ENCODE assay signal across 29 cellular contexts in the genomic region with DNA sequence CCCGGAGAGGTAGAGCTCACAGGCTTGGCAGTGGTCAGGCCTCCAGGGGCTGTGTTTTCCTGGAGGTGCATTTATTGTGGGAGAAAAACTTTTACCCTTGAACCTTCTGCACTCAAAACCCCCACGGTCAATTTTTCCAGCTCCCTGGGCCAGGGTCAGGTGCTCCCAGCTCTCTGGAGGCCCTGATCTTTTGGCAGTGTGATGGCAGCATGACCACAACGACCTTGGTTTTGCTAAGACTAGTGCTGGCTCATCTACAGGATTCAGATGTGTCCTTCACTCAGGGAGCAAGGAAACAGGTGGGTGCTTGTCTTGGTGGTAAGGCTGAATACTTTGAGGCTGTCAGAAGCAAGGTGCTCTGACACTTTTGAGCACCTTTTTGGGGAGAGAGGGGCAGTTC.
"Had no signal": no experiment of that assay in that cellular context is flagged by ENCODE, and none has a peak within 500 bp of the region (broad histone marks: within the 10 kb centered on the region; RNA-seq: fewer than 3 reads in every experiment).

No MANE protein-coding gene starts in this region.

- H3K27ac ChIP-seq: brain microvascular endothelial cell, cardiac muscle cell, SJSA1 had no signal

- H3K4me3 Mint-ChIP-seq: activated CD8-positive, alpha-beta memory T cell treated with anti-CD3 and anti-CD28 coated beads, Interleukin-2, amount 10 ng/mL, durations not matched to agents 7 days and 5 days; activated naive CD4-positive, alpha-beta T cell treated with anti-CD3 and anti-CD28 coated beads for 36 hours; activated naive CD8-positive, alpha-beta T cell; activated T-helper 17 cell treated with anti-CD3 and anti-CD28 coated beads, Interleukin-2, amount 50 U/mL, for 72 hours; T-helper 2 cell treated with Interferon-gamma antibody and Interleukin-4, amounts not matched to agents 5 μg/mL and 100 μg/mL, for 36 hours had no signal

- H3K27me3 Mint-ChIP-seq: activated CD8-positive, alpha-beta memory T cell treated with anti-CD3 and anti-CD28 coated beads, Interleukin-2, amount 10 ng/mL, durations not matched to agents 7 days and 5 days; activated naive CD8-positive, alpha-beta T cell; activated T-helper 17 cell treated with anti-CD3 and anti-CD28 coated beads, Interleukin-2, amount 50 U/mL, for 72 hours; IgD-negative memory B cell had no signal

- DNase-seq: activated CD4-positive, alpha-beta T cell treated with anti-CD3 and anti-CD28 coated beads for 4 hours; activated CD8-positive, alpha-beta memory T cell treated with anti-CD3 and anti-CD28 coated beads, Interleukin-2, amount 10 ng/mL, durations not matched to agents 7 days and 5 days; activated gamma-delta T cell; activated naive CD4-positive, alpha-beta T cell treated with anti-CD3 and anti-CD28 coated beads for 36 hours; activated T-cell treated with anti-CD3 and anti-CD28 coated beads, Interleukin-2, amount 50 U/mL, for 48 hours; brain microvascular endothelial cell; KG1; NCI-H1092; NCI-H1417 treated with DMSO at 0.1 percent for 48 hours; NCI-H1694; NCI-H2029; NCI-H2107; NCI-H2171 treated with DMSO at 0.1 percent for 48 hours; NCI-H226; NCI-H526; NCI-H82; OCI-M1; RPMI8226; SHP77; SW 1271 had no signal

- H3K4me3 ChIP-seq: cardiac muscle cell, SJSA1 had no signal

- H3K9me3 Mint-ChIP-seq: activated T-helper 17 cell treated with anti-CD3 and anti-CD28 coated beads, Interleukin-2, amount 50 U/mL, for 72 hours; IgD-negative memory B cell; T-helper 2 cell treated with Interferon-gamma antibody and Interleukin-4, amounts not matched to agents 5 μg/mL and 100 μg/mL, for 36 hours had no signal

- H3K27me3 ChIP-seq: brain microvascular endothelial cell, cardiac muscle cell, SJSA1 had no signal

- H3K4me1 ChIP-seq: SJSA1 had no signal

- H3K9me3 ChIP-seq: SJSA1 had no signal

- ATAC-seq: activated CD4-positive, CD25-positive, alpha-beta regulatory T cell treated with anti-CD3 and anti-CD28 coated beads, Interleukin-2, amount 50 U/mL, for 24 hours; activated CD8-positive, alpha-beta memory T cell treated with anti-CD3 and anti-CD28 coated beads, Interleukin-2, amount 10 ng/mL, durations not matched to agents 7 days and 5 days; activated T-helper 17 cell treated with anti-CD3 and anti-CD28 coated beads, Interleukin-2, amount 50 U/mL, for 72 hours; Panc1; SK-N-SH treated with all-trans-retinoic acid at 6 μM for 48 hours had no signal

- H3K4me1 Mint-ChIP-seq: activated CD8-positive, alpha-beta memory T cell treated with anti-CD3 and anti-CD28 coated beads, Interleukin-2, amount 10 ng/mL, durations not matched to agents 7 days and 5 days; activated T-helper 17 cell treated with anti-CD3 and anti-CD28 coated beads, Interleukin-2, amount 50 U/mL, for 72 hours had no signal

- H3K27ac Mint-ChIP-seq: activated CD8-positive, alpha-beta memory T cell treated with anti-CD3 and anti-CD28 coated beads, Interleukin-2, amount 10 ng/mL, durations not matched to agents 7 days and 5 days; activated naive CD4-positive, alpha-beta T cell treated with anti-CD3 and anti-CD28 coated beads for 36 hours; activated naive CD8-positive, alpha-beta T cell; activated T-helper 17 cell treated with anti-CD3 and anti-CD28 coated beads, Interleukin-2, amount 50 U/mL, for 72 hours; IgD-negative memory B cell; T-helper 2 cell treated with Interferon-gamma antibody and Interleukin-4, amounts not matched to agents 5 μg/mL and 100 μg/mL, for 36 hours had no signal
